10 cellular contexts compared by ENCODE assay signal in the genomic region with DNA sequence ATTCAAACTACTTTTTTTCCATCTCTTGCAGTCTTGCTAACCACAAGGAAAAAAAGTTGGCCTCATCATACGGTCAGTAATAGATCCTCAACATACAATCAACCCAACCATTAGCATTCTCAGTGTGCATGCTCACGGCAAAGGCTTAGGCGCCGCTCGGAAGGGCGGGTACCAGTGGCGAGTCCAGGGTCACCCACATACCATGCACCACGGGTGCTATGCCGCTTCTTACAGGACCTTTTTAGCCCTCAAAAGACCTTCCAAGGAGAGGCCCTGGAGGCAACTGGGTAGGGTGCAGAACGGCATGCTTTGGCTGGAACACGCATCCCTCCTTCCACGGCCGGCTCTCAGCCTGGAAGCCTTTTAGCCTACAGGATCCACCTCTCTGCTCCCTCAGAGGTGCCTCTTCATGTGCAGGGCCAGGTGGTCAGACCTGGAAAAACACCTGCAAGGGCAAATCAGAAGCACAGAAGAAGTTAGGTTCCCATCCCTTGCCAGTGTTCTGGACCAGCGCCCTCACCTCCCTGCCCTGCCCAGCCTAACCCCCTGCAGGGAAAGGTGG. TPM values are rescaled to one million over a fixed set of nuclear protein-coding genes. Genes with fewer than 3 reads are reported as not detected.
DNase-seq lines count a peak whose midpoint lies in the region; FAIRE-seq and TF ChIP-seq lines count a peak whose summit lies in the region.
"Had no signal": no experiment of that assay in that cellular context is flagged by ENCODE, and none has a peak within 500 bp of the region (broad histone marks: within the 10 kb centered on the region; RNA-seq: fewer than 3 reads in every experiment).

No MANE protein-coding gene starts in this region.

- H3K4me3 ChIP-seq in ACC112 (ENCODE audit: low read depth, low read length) (peak overlapping the region; percentile 86), colonic mucosa (peak overlapping the region; percentile 89), mesodermal cell (ENCODE audit: extremely low read depth, insufficient read depth, low read length, poor library complexity, severe bottlenecking) (peak overlapping the region; percentile 96), prostate gland (no peak overlapping the region)

- H3K27ac ChIP-seq in ACC112 (ENCODE audit: low read depth, low read length) (peak overlapping the region; percentile 97), colonic mucosa (peak overlapping the region; percentile 100), mesodermal cell (ENCODE audit: low read depth, low read length, severe bottlenecking) (peak overlapping the region; percentile 99), prostate gland (peak overlapping the region in 1 of 2 donors; percentile 78)

- intact Hi-C loops in colonic mucosa (cut with DNase I), result loop anchor here (5.0 kb wide), 1 partner anchor 537 kb away; no protein-coding TSS in a partner anchor
- intact Hi-C loops in prostate gland (cut with DNase I), result no loop called here

- peak overlapping the region; percentile 5 to 100 for H3K9ac ChIP-seq in colonic mucosa (ENCODE audit: low read depth in 2 of 2, low read length in 2 of 2)

- no peak for FAIRE-seq in HTR-8/SVneo (lab: Jason Lieb, UNC)

- H3K36me3 ChIP-seq in ACC112 (ENCODE audit: insufficient read depth, low read length) (peaks cover 67% of the 10 kb centered on the region), colonic mucosa (peaks cover 19% of the 10 kb centered on the region), mesodermal cell (ENCODE audit: control insufficient read depth, insufficient read depth, low read length) (peaks cover 83% of the 10 kb centered on the region), prostate gland (peaks cover 4 to 20% of the 10 kb centered on the region in 2 donors)

- no peaks in the 10 kb centered on the region for H3K9me3 ChIP-seq in colonic mucosa
- H3K9me3 ChIP-seq in mesodermal cell (ENCODE audit: control insufficient read depth, low read length), result no peaks in the 10 kb centered on the region
- H3K9me3 ChIP-seq in prostate gland, result no peaks in the 10 kb centered on the region

- 90 to 92% methylated on average over 7 to 13 of the region's 14 CpGs for WGBS in mesodermal cell (ENCODE audit: insufficient coverage in 2 of 2), 2 experiments
- WGBS in prostate gland, result 85% methylated on average over 14 of the region's 14 CpGs

- H3K27me3 ChIP-seq in ACC112 (ENCODE audit: insufficient read depth, low read length), result no peaks in the 10 kb centered on the region
- H3K27me3 ChIP-seq in colonic mucosa, result no peaks in the 10 kb centered on the region
- no peaks in the 10 kb centered on the region for H3K27me3 ChIP-seq in prostate gland (replicated peaks; ENCODE audit: insufficient read depth)

- H3K4me1 ChIP-seq in ACC112 (ENCODE audit: control insufficient read depth, insufficient read depth, low read length, unreplicated experiment) (peaks cover 61% of the 10 kb centered on the region), colonic mucosa (peaks cover 14% of the 10 kb centered on the region), mesodermal cell (ENCODE audit: control insufficient read depth, insufficient read depth, low read length, poor library complexity, severe bottlenecking) (peaks cover 34% of the 10 kb centered on the region), prostate gland (replicated peaks) (no peaks in the 10 kb centered on the region)

- TF ChIP-seq CTCF in colonic mucosa (IDR thresholded peaks at IDR 0.05) (no peak), prostate gland (IDR thresholded peaks at IDR 0.05) (no peak)

- TF ChIP-seq POLR2A in prostate gland (IDR thresholded peaks at IDR 0.05), result no peak

- H2AFZ ChIP-seq in ACC112 (ENCODE audit: low read length, unreplicated experiment), result no peak overlapping the region

- DNase-seq in LHCN-M2 (ENCODE audit: low read depth), result peak; percentile 37
- DNase-seq in colonic mucosa, result peak; percentile 18
- no peak for DNase-seq in prostate gland (ENCODE audit: low spot score)
- no peak for DNase-seq in AG20443 (ENCODE audit: low spot score)
- no peak for DNase-seq in HTR-8/SVneo (ENCODE audit: insufficient read length, low spot score)
- no peak for DNase-seq in KBM-7
- DNase-seq: GDM1, SHP77 had no signal

- in situ Hi-C loops in KBM-7 (cut with MboI; ENCODE audit: low pct_unique_long_range_greater_than_20kb, low sequenced_read_pairs), result no loop called here

- H3K79me2 ChIP-seq in ACC112 (ENCODE audit: control insufficient read depth, insufficient read depth, low read length, unreplicated experiment), result peaks cover 65% of the 10 kb centered on the region

RNA-seq across cellular contexts. Expression of a gene that starts 5.8 kb away (rescaled TPM):
- total RNA-seq in LHCN-M2 (2014; rRNA removed) (30.7 and 35.9 TPM in 2 replicates), colonic mucosa (100 to 1,000 TPM; 106 to 299 TPM), prostate gland (10 to 100 TPM; 17.5 to 42.3 TPM)
- 48.4 TPM for polyA plus RNA-seq in LHCN-M2 (2012)
- polyA plus RNA-seq in mesodermal cell (2013, experiment 1 of 2), result 70.0 TPM
- 71.2 TPM for polyA plus RNA-seq in mesodermal cell (2013, experiment 2 of 2)

Comparison
In these comparisons a context has a peak if more than half of its experiments do, and no peak if none do; other contexts are left out.
1. H3K4me3 ChIP-seq: peak in ACC112 (single experiment), colonic mucosa (single experiment) and mesodermal cell (single experiment); none in prostate gland (0 of 2).
2. DNase-seq: peak in LHCN-M2 (single experiment) and colonic mucosa (single experiment); none in prostate gland (single experiment), AG20443 (single experiment), HTR-8/SVneo (single experiment) and KBM-7 (single experiment).